ENCODE assay signal across 8 cellular contexts in genomic region chr3:143972155-143972494, GRCh38. TPM values are rescaled to one million over a fixed set of nuclear protein-coding genes. Genes with fewer than 3 reads are reported as not detected.
DNase-seq lines count a peak whose midpoint lies in the region; ATAC-seq and TF ChIP-seq lines count a peak whose summit lies in the region.

No MANE protein-coding gene starts in this region.

- peak overlapping the region; percentile 89 for H3K27ac ChIP-seq in mesodermal cell (ENCODE audit: low read depth, low read length, severe bottlenecking)
- peak overlapping the region; percentile 98 for H3K27ac ChIP-seq in urinary bladder (ENCODE audit: low read depth)

- DNase-seq in AG09309 (ENCODE audit: low read depth) (no peak), choroid plexus epithelial cell (ENCODE audit: low read depth) (no peak), EL (no peak)
- DNase-seq in Jurkat, Clone E6-1 (ENCODE audit: low read depth, low spot score): no peak

- no peaks in the 10 kb centered on the region for H3K9me3 ChIP-seq in mesodermal cell (ENCODE audit: control insufficient read depth, low read length)

- 0% methylated on average over 34 to 37 of the region's 40 CpGs for WGBS in mesodermal cell (ENCODE audit: insufficient coverage in 2 of 2), 2 experiments
- under 1% methylated on average over 40 of the region's 40 CpGs for WGBS in urinary bladder

- H3K4me1 ChIP-seq in mesodermal cell (ENCODE audit: control insufficient read depth, insufficient read depth, low read length, poor library complexity, severe bottlenecking) (peaks cover 4% of the 10 kb centered on the region), urinary bladder (ENCODE audit: insufficient read depth) (no peaks in the 10 kb centered on the region)

- TF ChIP-seq CTCF in AG09309 (IDR thresholded peaks at IDR 0.05; ENCODE audit: control insufficient read depth, insufficient read depth, low read depth, low read length, missing control alignments) (no peak), choroid plexus epithelial cell (conservative IDR thresholded peaks at IDR 0.05; ENCODE audit: low read depth, low read length) (no peak)

- H3K4me3 ChIP-seq in AG09309 (ENCODE audit: control insufficient read depth, low read depth, low read length) (peak overlapping the region; percentile 88), choroid plexus epithelial cell (ENCODE audit: low read depth, low read length) (peak overlapping the region; percentile 68), mesodermal cell (ENCODE audit: extremely low read depth, insufficient read depth, low read length, poor library complexity, severe bottlenecking) (peak overlapping the region; percentile 73), urinary bladder (ENCODE audit: low read depth, low read length) (peak overlapping the region; percentile 81)
- H3K4me3 ChIP-seq in Jurkat, Clone E6-1 (ENCODE audit: low read length): peak overlapping the region; percentile 85

- H3K36me3 ChIP-seq in mesodermal cell (ENCODE audit: control insufficient read depth, insufficient read depth, low read length): no peaks in the 10 kb centered on the region
- no peaks in the 10 kb centered on the region for H3K36me3 ChIP-seq in urinary bladder (ENCODE audit: insufficient read depth)

- no peak for ATAC-seq in HG03521 (IDR thresholded peaks at IDR 0.05; ENCODE audit: unreplicated experiment)
- no peak for ATAC-seq in HG02981 (IDR thresholded peaks at IDR 0.05; ENCODE audit: unreplicated experiment)

RNA-seq across cellular contexts. Expression of gene DIPK2A, which starts 0.5 kb away (rescaled TPM):
- polyA plus RNA-seq in Jurkat, Clone E6-1 (2012; ENCODE audit: insufficient read depth, insufficient read length): 8.0 TPM
- 14.4 TPM for polyA plus RNA-seq in mesodermal cell (2013, experiment 1 of 2)
- polyA plus RNA-seq in mesodermal cell (2013, experiment 2 of 2): 12.7 TPM
- total RNA-seq in urinary bladder: 104 TPM
- 18.9 TPM for polyA plus RNA-seq in urinary bladder
